In genomic region chr20:17530716-17531536, GRCh38 we compare ENCODE assay signal across 8 cellular contexts. TPM values are rescaled to one million over a fixed set of nuclear protein-coding genes. Genes with fewer than 3 reads are reported as not detected.
DNase-seq lines count a peak whose midpoint lies in the region; ATAC-seq and TF ChIP-seq lines count a peak whose summit lies in the region.

TSS of gene BFSP1 (minus strand) at chr20:17531379. CDS start at chr20:17531329, 50 bp downstream.

- H3K4me3 ChIP-seq in AG09309 (ENCODE audit: control insufficient read depth, low read depth, low read length) = peak within 1 kb of the TSS; percentile 47

- H3K4me1 Mint-ChIP-seq in activated CD4-positive, alpha-beta memory T cell treated with anti-CD3 and anti-CD28 coated beads for 36 hours (ENCODE audit: low read depth) = peaks cover 17% of the 10 kb centered on the region

- peak within 1 kb of the TSS; percentile 70 for H3K27ac Mint-ChIP-seq in activated CD4-positive, alpha-beta memory T cell treated with anti-CD3 and anti-CD28 coated beads for 36 hours

- intact Hi-C loops in activated CD4-positive, alpha-beta memory T cell treated with anti-CD3 and anti-CD28 coated beads for 36 hours (cut with micrococcal nuclease) = loop anchor here (1.0 to 10.0 kb wide), 5 partner anchors 26 to 604 kb away; partner anchors contain the start of genes KAT14, MGME1, PET117 and RRBP1

- TF ChIP-seq CTCF in AG09309 (IDR thresholded peaks at IDR 0.05; ENCODE audit: control insufficient read depth, insufficient read depth, low read depth, low read length, missing control alignments) (no peak), GM20000 (IDR thresholded peaks at IDR 0.05; ENCODE audit: extremely low read depth, missing control alignments) (no peak)

- DNase-seq in AG09309 (ENCODE audit: low read depth) = no peak
- peak; percentile 60 for DNase-seq in GM20000 (ENCODE audit: low spot score)
- DNase-seq in NCI-H2196 treated with DMSO at 0.1 percent for 48 hours (lab: John Stamatoyannopoulos, UW; ENCODE audit: unreplicated experiment) = peak; percentile 62
- DNase-seq in activated CD4-positive, alpha-beta memory T cell treated with anti-CD3 and anti-CD28 coated beads for 36 hours = peak; percentile 72
- DNase-seq in effector CD4-positive, alpha-beta T cell = peak; percentile 4
- peak; percentile 44 for DNase-seq in medulla oblongata (ENCODE audit: extremely low spot score)
- peak; percentile 4 for DNase-seq in stimulated activated CD8-positive, alpha-beta memory T cell treated with anti-CD3 and anti-CD28 coated beads, Interleukin-12 subunit alpha, Interleukin-12 subunit beta, amount 100 ng/mL, for 1 hour (ENCODE audit: low read depth)

- H3K36me3 Mint-ChIP-seq in activated CD4-positive, alpha-beta memory T cell treated with anti-CD3 and anti-CD28 coated beads for 36 hours = no peaks in the 10 kb centered on the region

- peak within 1 kb of the TSS; percentile 88 for H3K4me3 Mint-ChIP-seq in activated CD4-positive, alpha-beta memory T cell treated with anti-CD3 and anti-CD28 coated beads for 36 hours

- peaks cover 3% of the 10 kb centered on the region for H3K27me3 Mint-ChIP-seq in activated CD4-positive, alpha-beta memory T cell treated with anti-CD3 and anti-CD28 coated beads for 36 hours

- no peak for ATAC-seq in GM21576 (IDR thresholded peaks at IDR 0.05; ENCODE audit: unreplicated experiment)

- CTCF ChIA-PET in activated CD4-positive, alpha-beta memory T cell treated with anti-CD3 and anti-CD28 coated beads for 36 hours (lab: Charles Lee) = interaction anchor here (0.6 to 3.2 kb wide), 13 partner anchors 17 to 408 kb away, joined by 3 to 18 read pairs (median 3); partner anchors contain the start of genes DSTN and RRBP1

- H3K9me3 Mint-ChIP-seq in activated CD4-positive, alpha-beta memory T cell treated with anti-CD3 and anti-CD28 coated beads for 36 hours = no peaks in the 10 kb centered on the region

- POLR2A ChIA-PET in activated CD4-positive, alpha-beta memory T cell treated with anti-CD3 and anti-CD28 coated beads for 36 hours (lab: Charles Lee) = interaction anchor here (1.4 to 1.6 kb wide), 2 partner anchors 12 to 151 kb away, joined by 5 read pairs; partner anchors contain the start of gene RRBP1

RNA-seq across cellular contexts. Expression of gene BFSP1, which starts in this region (rescaled TPM):
- under 1 TPM; 0.34 to 0.36 TPM for total RNA-seq in activated CD4-positive, alpha-beta memory T cell treated with anti-CD3 and anti-CD28 coated beads for 36 hours

Comparison
In these comparisons a context has a peak if more than half of its experiments do, and no peak if none do; other contexts are left out.
1. Peak in DNase-seq in activated CD4-positive, alpha-beta memory T cell treated with anti-CD3 and anti-CD28 coated beads for 36 hours; RNA of the gene not detected or under 1 TPM.